17 cellular contexts compared by ENCODE assay signal in the genomic region with DNA sequence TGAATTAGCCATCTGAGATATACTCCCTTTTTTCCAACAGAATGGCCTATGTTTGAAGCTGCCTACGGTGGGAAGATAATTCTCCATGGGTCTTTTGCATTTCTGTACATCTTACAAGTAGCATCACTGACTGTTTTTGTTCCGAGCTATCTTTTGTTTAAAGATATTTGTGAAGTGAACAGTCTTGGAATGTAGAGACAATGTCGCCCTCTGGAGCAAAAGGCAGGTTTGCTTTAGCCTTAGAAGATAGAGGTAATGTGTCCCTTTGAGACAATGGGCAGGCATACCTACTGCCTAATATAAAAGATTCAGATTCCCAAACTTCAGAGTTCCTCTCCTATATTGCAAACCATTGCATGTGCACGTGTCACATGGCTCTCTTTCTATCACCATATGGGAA.
"Had no signal": no experiment of that assay in that cellular context is flagged by ENCODE, and none has a peak within 500 bp of the region (broad histone marks: within the 10 kb centered on the region; RNA-seq: fewer than 3 reads in every experiment).

No MANE protein-coding gene starts in this region.

- H3K36me3 Mint-ChIP-seq: activated naive CD8-positive, alpha-beta T cell treated with anti-CD3 and anti-CD28 coated beads, Interleukin-2, amount 10 ng/mL, durations not matched to agents 7 days and 5 days; naive thymus-derived CD8-positive, alpha-beta T cell; type B pancreatic cell had no signal

- H3K27me3 ChIP-seq: gastrocnemius medialis, ovary, suprapubic skin had no signal

- H3K27me3 Mint-ChIP-seq: activated naive CD8-positive, alpha-beta T cell treated with anti-CD3 and anti-CD28 coated beads, Interleukin-2, amount 10 ng/mL, durations not matched to agents 7 days and 5 days; type B pancreatic cell had no signal

- H3K9me3 Mint-ChIP-seq: activated naive CD8-positive, alpha-beta T cell treated with anti-CD3 and anti-CD28 coated beads, Interleukin-2, amount 10 ng/mL, durations not matched to agents 7 days and 5 days; type B pancreatic cell had no signal

- H3K9me3 ChIP-seq: gastrocnemius medialis, lower lobe of right lung, ovary, psoas muscle, suprapubic skin had no signal

- H3K27ac ChIP-seq: gastrocnemius medialis, lower lobe of right lung, ovary, psoas muscle, suprapubic skin, VCaP had no signal

- H3K4me3 Mint-ChIP-seq: activated naive CD8-positive, alpha-beta T cell treated with anti-CD3 and anti-CD28 coated beads, Interleukin-2, amount 10 ng/mL, durations not matched to agents 7 days and 5 days; naive thymus-derived CD8-positive, alpha-beta T cell; stimulated activated naive CD8-positive, alpha-beta T cell treated with anti-CD3 and anti-CD28 coated beads, Interleukin-15, amount 100 ng/mL, for 72 hours; T-helper 1 cell treated with Interleukin-12 subunit alpha and Interleukin-12 subunit beta and Interleukin-4 antibody, amounts not matched to agents 30 μg/mL and 1 μg/mL, for 36 hours; type B pancreatic cell had no signal

- H3K4me1 Mint-ChIP-seq: activated naive CD8-positive, alpha-beta T cell treated with anti-CD3 and anti-CD28 coated beads, Interleukin-2, amount 10 ng/mL, durations not matched to agents 7 days and 5 days; naive thymus-derived CD8-positive, alpha-beta T cell; stimulated activated naive CD8-positive, alpha-beta T cell treated with anti-CD3 and anti-CD28 coated beads, Interleukin-15, amount 100 ng/mL, for 72 hours had no signal

- H3K27ac Mint-ChIP-seq: activated naive CD8-positive, alpha-beta T cell treated with anti-CD3 and anti-CD28 coated beads, Interleukin-2, amount 10 ng/mL, durations not matched to agents 7 days and 5 days; naive thymus-derived CD8-positive, alpha-beta T cell; stimulated activated naive CD8-positive, alpha-beta T cell treated with anti-CD3 and anti-CD28 coated beads, Interleukin-15, amount 100 ng/mL, for 72 hours; T-helper 1 cell treated with Interleukin-12 subunit alpha and Interleukin-12 subunit beta and Interleukin-4 antibody, amounts not matched to agents 30 μg/mL and 1 μg/mL, for 36 hours; type B pancreatic cell had no signal

- H3K4me1 ChIP-seq: gastrocnemius medialis, lower lobe of right lung, psoas muscle, suprapubic skin had no signal

- DNase-seq: activated CD4-positive, alpha-beta T cell treated with anti-CD3 and anti-CD28 coated beads for 1 hour; activated CD4-positive, alpha-beta T cell treated with anti-CD3 and anti-CD28 coated beads, Interleukin-2, amount 50 U/mL, for 48 hours; activated naive CD8-positive, alpha-beta T cell treated with anti-CD3 and anti-CD28 coated beads, Interleukin-2, amount 10 ng/mL, durations not matched to agents 7 days and 5 days; amygdala; caudate nucleus; gastrocnemius medialis; head of caudate nucleus; lower lobe of right lung; naive thymus-derived CD8-positive, alpha-beta T cell; ovary; psoas muscle; right cardiac atrium; stimulated activated naive CD8-positive, alpha-beta T cell treated with anti-CD3 and anti-CD28 coated beads, Interleukin-15, amount 100 ng/mL, for 72 hours had no signal

- H3K4me3 ChIP-seq: gastrocnemius medialis, lower lobe of right lung, ovary, psoas muscle, suprapubic skin had no signal

- H3K36me3 ChIP-seq: gastrocnemius medialis, lower lobe of right lung, ovary, suprapubic skin had no signal
